38 cellular contexts compared by ENCODE assay signal in genomic region chr14:74203546-74203945, GRCh38. TPM values are rescaled to one million over a fixed set of nuclear protein-coding genes. Genes with fewer than 3 reads are reported as not detected.
"Had no signal": no experiment of that assay in that cellular context is flagged by ENCODE, and none has a peak within 500 bp of the region (broad histone marks: within the 10 kb centered on the region; RNA-seq: fewer than 3 reads in every experiment).

No MANE protein-coding gene starts in this region.

- H3K27me3 Mint-ChIP-seq: natural killer cell treated with Interleukin-12 subunit alpha and Interleukin-12 subunit beta and Interleukin-15 and Interleukin-18, amount 100 ng/mL, for 72 hours had no signal

- H3K4me3 ChIP-seq: dorsolateral prefrontal cortex, gastroesophageal sphincter, heart right ventricle, lower lobe of right lung, mucosa of descending colon, ovary, right atrium auricular region, smooth muscle cell, thyroid gland, vagina had no signal

- H3K4me2 ChIP-seq: smooth muscle cell had no signal

- H3K27me3 ChIP-seq: dorsolateral prefrontal cortex, foreskin keratinocyte, gastroesophageal sphincter, heart right ventricle, ovary, right atrium auricular region, thyroid gland, vagina had no signal

- H3K4me1 Mint-ChIP-seq: memory B cell; mesothelial cell of epicardium; stimulated activated naive CD8-positive, alpha-beta T cell treated with anti-CD3 and anti-CD28 coated beads, Interleukin-15, amount 100 ng/mL, for 72 hours had no signal

- H3K9me3 Mint-ChIP-seq: endodermal cell; memory B cell; mesothelial cell of epicardium; naive B cell; natural killer cell treated with Interleukin-12 subunit alpha and Interleukin-12 subunit beta and Interleukin-15 and Interleukin-18, amount 100 ng/mL, for 72 hours; stimulated activated naive CD8-positive, alpha-beta T cell treated with anti-CD3 and anti-CD28 coated beads, Interleukin-15, amount 100 ng/mL, for 72 hours had no signal

- H3K27ac Mint-ChIP-seq: memory B cell; mesothelial cell of epicardium; natural killer cell treated with Interleukin-12 subunit alpha and Interleukin-12 subunit beta and Interleukin-15 and Interleukin-18, amount 100 ng/mL, for 72 hours; stimulated activated naive CD8-positive, alpha-beta T cell treated with anti-CD3 and anti-CD28 coated beads, Interleukin-15, amount 100 ng/mL, for 72 hours had no signal

- H3K9me3 ChIP-seq: gastroesophageal sphincter, heart right ventricle, lower lobe of right lung, mucosa of descending colon, ovary, right atrium auricular region, thyroid gland, vagina had no signal

- H3K27ac ChIP-seq: epithelial cell of prostate, foreskin keratinocyte, gastroesophageal sphincter, heart right ventricle, lower lobe of right lung, ovary, right atrium auricular region, thyroid gland, vagina had no signal

- H3K4me3 Mint-ChIP-seq: endodermal cell; memory B cell; mesothelial cell of epicardium; naive B cell; natural killer cell treated with Interleukin-12 subunit alpha and Interleukin-12 subunit beta and Interleukin-15 and Interleukin-18, amount 100 ng/mL, for 72 hours; stimulated activated naive CD8-positive, alpha-beta T cell treated with anti-CD3 and anti-CD28 coated beads, Interleukin-15, amount 100 ng/mL, for 72 hours had no signal

- H3K36me3 ChIP-seq: ovary had no signal

- DNase-seq: cerebellar nuclear complex; effector CD8-positive, alpha-beta T cell; endodermal cell; foreskin keratinocyte; glutamatergic neuron; heart right ventricle; kidney glomerular epithelial cell; left ventricle myocardium superior; lower lobe of right lung; mucosa of descending colon; naive B cell; occipital lobe; ovary; posterior cingulate gyrus; stimulated activated CD4-positive, alpha-beta T cell treated with anti-CD3 and anti-CD28 coated beads, Interleukin-12 subunit alpha, Interleukin-12 subunit beta, amount 100 ng/mL, for 4 hours; stimulated activated CD4-positive, alpha-beta T cell treated with anti-CD3 and anti-CD28 coated beads, Interleukin-1b, Interleukin-23, amount 100 ng/mL, for 48 hours; stimulated activated CD4-positive, alpha-beta T cell treated with anti-CD3 and anti-CD28 coated beads, Interleukin-4, amount 100 ng/mL, for 1 hour; stimulated activated CD8-positive, alpha-beta memory T cell treated with anti-CD3 and anti-CD28 coated beads, Interleukin-4, amount 100 ng/mL, for 48 hours; stimulated activated naive CD4-positive, alpha-beta T cell; stimulated activated naive CD8-positive, alpha-beta T cell treated with anti-CD3 and anti-CD28 coated beads, Interleukin-15, amount 100 ng/mL, for 72 hours; thyroid gland; trophoblast cell had no signal

- H3K4me1 ChIP-seq: foreskin keratinocyte, gastroesophageal sphincter, heart right ventricle, lower lobe of right lung, right atrium auricular region, thyroid gland, vagina had no signal

RNA-seq across cellular contexts. Expression of gene VSX2, which starts 35.7 kb away (rescaled TPM):
- total RNA-seq: cardiac septum; endodermal cell; esophagus mucosa; fibroblast of lung; foreskin keratinocyte; gastroesophageal sphincter; heart right ventricle; left ventricle myocardium superior; lower lobe of right lung; mesothelial cell of epicardium; mucosa of descending colon; natural killer cell treated with Interleukin-12 subunit alpha and Interleukin-12 subunit beta and Interleukin-15 and Interleukin-18, amount 100 ng/mL, for 72 hours; occipital lobe; ovary; pulmonary artery endothelial cell; right atrium auricular region; sciatic nerve; smooth muscle cell; temporal lobe; thyroid gland; ureter; vagina had no signal
- polyA plus RNA-seq: fibroblast of lung, foreskin keratinocyte, heart right ventricle, ovary, smooth muscle cell had no signal
